8 cellular contexts compared by ENCODE assay signal in genomic region chr1:216221260-216221700, GRCh38.
A peak's percentile ranks its signal among the peaks of the same experiment; 100 is the strongest.
DNase-seq lines count a peak whose midpoint lies in the region; ATAC-seq and TF ChIP-seq lines count a peak whose summit lies in the region.

No MANE protein-coding gene starts in this region.

- peak overlapping the region; percentile 68 for H3K4me3 Mint-ChIP-seq in CD4-positive, alpha-beta T cell
- peak overlapping the region in 9 of 10 donors; percentile 58 to 85 (median 73) for H3K4me3 Mint-ChIP-seq in naive thymus-derived CD4-positive, alpha-beta T cell

- ATAC-seq in CD4-positive, alpha-beta T cell (ENCODE audit: poor library complexity): peak; percentile 29
- ATAC-seq in GM19023 (IDR thresholded peaks at IDR 0.05; ENCODE audit: unreplicated experiment) (peak; percentile 98), HG03108 (IDR thresholded peaks at IDR 0.05; ENCODE audit: unreplicated experiment) (peak; percentile 95)
- ATAC-seq in naive thymus-derived CD4-positive, alpha-beta T cell: peak; percentile 51

- no peaks in the 10 kb centered on the region for H3K27me3 Mint-ChIP-seq in CD4-positive, alpha-beta T cell
- H3K27me3 Mint-ChIP-seq in naive thymus-derived CD4-positive, alpha-beta T cell: no peaks in the 10 kb centered on the region

- no peak for DNase-seq in CD4-positive, alpha-beta T cell
- DNase-seq in NCI-H2107 (lab: John Stamatoyannopoulos, UW) (peak; percentile 74), UCSD-AML1 (lab: John Stamatoyannopoulos, UW; ENCODE audit: unreplicated experiment) (peak; percentile 7), fibroblast of pulmonary artery (ENCODE audit: low read depth) (peak; percentile 78)
- DNase-seq in naive thymus-derived CD4-positive, alpha-beta T cell: no peak
- DNase-seq in effector CD4-positive, alpha-beta T cell: no peak

- no peak overlapping the region for H3K27ac Mint-ChIP-seq in CD4-positive, alpha-beta T cell
- peak overlapping the region in 1 of 9 donors; percentile 38 for H3K27ac Mint-ChIP-seq in naive thymus-derived CD4-positive, alpha-beta T cell

- H3K36me3 Mint-ChIP-seq in CD4-positive, alpha-beta T cell (ENCODE audit: low read depth): no peaks in the 10 kb centered on the region
- no peaks in the 10 kb centered on the region for H3K36me3 Mint-ChIP-seq in naive thymus-derived CD4-positive, alpha-beta T cell

- H3K27me3 ChIP-seq in CD4-positive, alpha-beta T cell (ENCODE audit: control insufficient read depth, insufficient read depth, low read length): no peaks in the 10 kb centered on the region
- H3K27me3 ChIP-seq in naive thymus-derived CD4-positive, alpha-beta T cell (ENCODE audit: control insufficient read depth in 2 of 2, insufficient read depth in 2 of 2, low read length in 2 of 2): no peaks in the 10 kb centered on the region

- no peak overlapping the region for H3K27ac ChIP-seq in CD4-positive, alpha-beta T cell (ENCODE audit: low read depth, low read length)
- no peak overlapping the region for H3K27ac ChIP-seq in naive thymus-derived CD4-positive, alpha-beta T cell (ENCODE audit: low read depth, low read length)

- peak overlapping the region; percentile 56 for H3K4me3 ChIP-seq in fibroblast of pulmonary artery (replicated peaks; ENCODE audit: low read depth, low read length)
- no peak overlapping the region for H3K4me3 ChIP-seq in naive thymus-derived CD4-positive, alpha-beta T cell (ENCODE audit: low read length)

- no peaks in the 10 kb centered on the region for H3K4me1 ChIP-seq in naive thymus-derived CD4-positive, alpha-beta T cell (ENCODE audit: control insufficient read depth in 2 of 2, insufficient read depth in 2 of 2, low read length in 2 of 2)

- TF ChIP-seq CTCF in CD4-positive, alpha-beta T cell (IDR thresholded peaks at IDR 0.05): no peak
- TF ChIP-seq CTCF in fibroblast of pulmonary artery (IDR thresholded peaks at IDR 0.05; ENCODE audit: low read length, missing control alignments): peak; percentile 93

- peaks cover 8% of the 10 kb centered on the region for H3K4me1 Mint-ChIP-seq in CD4-positive, alpha-beta T cell (ENCODE audit: low read depth)
- peaks cover 0 to 9% (median 4%) of the 10 kb centered on the region in 7 donors for H3K4me1 Mint-ChIP-seq in naive thymus-derived CD4-positive, alpha-beta T cell

- POLR2A ChIA-PET in CD4-positive, alpha-beta T cell (lab: Charles Lee): no interaction called here
- POLR2A ChIA-PET in naive thymus-derived CD4-positive, alpha-beta T cell (lab: Charles Lee): no interaction called here

- CTCF ChIA-PET in CD4-positive, alpha-beta T cell (lab: Charles Lee): no interaction called here
- CTCF ChIA-PET in naive thymus-derived CD4-positive, alpha-beta T cell (lab: Charles Lee): no interaction called here

- intact Hi-C loops in CD4-positive, alpha-beta T cell (cut with DNase I, micrococcal nuclease): no loop called here
- intact Hi-C loops in naive thymus-derived CD4-positive, alpha-beta T cell (cut with micrococcal nuclease): no loop called here

- H3K9me3 Mint-ChIP-seq in CD4-positive, alpha-beta T cell: peaks cover 3% of the 10 kb centered on the region
- peaks cover 0 to 8% (median 1%) of the 10 kb centered on the region in 11 donors for H3K9me3 Mint-ChIP-seq in naive thymus-derived CD4-positive, alpha-beta T cell

- no peaks in the 10 kb centered on the region for H3K36me3 ChIP-seq in naive thymus-derived CD4-positive, alpha-beta T cell (ENCODE audit: control insufficient read depth in 2 of 3, insufficient read depth in 3 of 3, low read length in 3 of 3)

- H3K9me3 ChIP-seq in CD4-positive, alpha-beta T cell (ENCODE audit: control insufficient read depth, low read length): no peaks in the 10 kb centered on the region
- H3K9me3 ChIP-seq in naive thymus-derived CD4-positive, alpha-beta T cell (ENCODE audit: control insufficient read depth in 2 of 3, low read length in 3 of 3): no peaks in the 10 kb centered on the region

Comparison
In these comparisons a context has a peak if more than half of its experiments do, and no peak if none do; other contexts are left out.
1. ATAC-seq: peak in every context shown above with its lines; median percentile 98 in GM19023; 95 in HG03108; 51 in naive thymus-derived CD4-positive, alpha-beta T cell; 29 in CD4-positive, alpha-beta T cell.
2. DNase-seq: peak in NCI-H2107 (single experiment), UCSD-AML1 (single experiment) and fibroblast of pulmonary artery (single experiment); none in CD4-positive, alpha-beta T cell (0 of 10), naive thymus-derived CD4-positive, alpha-beta T cell (0 of 9) and effector CD4-positive, alpha-beta T cell (single experiment).